In genomic region chr14:99884834-99885648, GRCh38 we compare ENCODE assay signal across 8 cellular contexts.
A peak's percentile ranks its signal among the peaks of the same experiment; 100 is the strongest.
DNase-seq lines count a peak whose midpoint lies in the region; ATAC-seq and TF ChIP-seq lines count a peak whose summit lies in the region.

No MANE protein-coding gene starts in this region.

- H3K36me3 ChIP-seq in body of pancreas (replicated peaks in 1 of 2; ENCODE audit: insufficient read depth in 1 of 2, low read depth in 2 of 2): no peaks in the 10 kb centered on the region

- H3K27me3 Mint-ChIP-seq in stimulated activated naive CD8-positive, alpha-beta T cell treated with anti-CD3 and anti-CD28 coated beads, Interleukin-15, amount 100 ng/mL, for 72 hours: peaks cover 30% of the 10 kb centered on the region

- no peaks in the 10 kb centered on the region for H3K9me3 ChIP-seq in body of pancreas

- 34 to 51% methylated on average over 7 of the region's 7 CpGs for WGBS in body of pancreas, 2 donors

- H3K27ac ChIP-seq in body of pancreas: no peak overlapping the region

- H3K27ac Mint-ChIP-seq in stimulated activated naive CD8-positive, alpha-beta T cell treated with anti-CD3 and anti-CD28 coated beads, Interleukin-15, amount 100 ng/mL, for 72 hours: peak overlapping the region in 1 of 2 donors; percentile 12

- H3K4me1 Mint-ChIP-seq in stimulated activated naive CD8-positive, alpha-beta T cell treated with anti-CD3 and anti-CD28 coated beads, Interleukin-15, amount 100 ng/mL, for 72 hours: no peaks in the 10 kb centered on the region

- DNase-seq in A172 (ENCODE audit: low spot score): peak; percentile 28
- DNase-seq in EL: peak; percentile 65
- peak; percentile 52 to 82 for DNase-seq in NCI-H524 (lab: John Stamatoyannopoulos, UW)
- peak in 3 of 4 donors; percentile 23 to 32 (median 25) for DNase-seq in body of pancreas
- DNase-seq in iPS-NIHi11 (ENCODE audit: low spot score): peak; percentile 57
- DNase-seq in stimulated activated naive CD8-positive, alpha-beta T cell treated with anti-CD3 and anti-CD28 coated beads, Interleukin-15, amount 100 ng/mL, for 72 hours: peak in 1 of 2 donors; percentile 18

- intact Hi-C loops in body of pancreas (cut with DNase I): loop anchor here (5.0 kb wide), 2 partner anchors 158 to 203 kb away; partner anchors contain the start of gene CYP46A1

- no peaks in the 10 kb centered on the region for H3K27me3 ChIP-seq in body of pancreas

- H3K9me3 Mint-ChIP-seq in stimulated activated naive CD8-positive, alpha-beta T cell treated with anti-CD3 and anti-CD28 coated beads, Interleukin-15, amount 100 ng/mL, for 72 hours: no peaks in the 10 kb centered on the region

- H3K4me3 Mint-ChIP-seq in stimulated activated naive CD8-positive, alpha-beta T cell treated with anti-CD3 and anti-CD28 coated beads, Interleukin-15, amount 100 ng/mL, for 72 hours: no peak overlapping the region

- no peak overlapping the region for H3K4me3 ChIP-seq in body of pancreas

- ATAC-seq in HG03354 (IDR thresholded peaks at IDR 0.05; ENCODE audit: poor library complexity, severe bottlenecking, unreplicated experiment) (peak; percentile 80), body of pancreas (peak; percentile 76), HG02870 (IDR thresholded peaks at IDR 0.05; ENCODE audit: unreplicated experiment) (no peak)
- peak; percentile 77 for ATAC-seq in stimulated activated naive CD8-positive, alpha-beta T cell treated with anti-CD3 and anti-CD28 coated beads, Interleukin-15, amount 100 ng/mL, for 72 hours

- no peak for TF ChIP-seq POLR2A in body of pancreas (IDR thresholded peaks at IDR 0.05)

- TF ChIP-seq CTCF in body of pancreas (IDR thresholded peaks at IDR 0.05): peak; percentile 54 to 90 (median 79)

- peaks cover 9% of the 10 kb centered on the region for H3K4me1 ChIP-seq in body of pancreas
